ENCODE assay signal across 8 cellular contexts in genomic region chr6:130513770-130514169, GRCh38.
DNase-seq lines count a peak whose midpoint lies in the region; ATAC-seq and TF ChIP-seq lines count a peak whose summit lies in the region.

No MANE protein-coding gene starts in this region.

- H4K20me1 ChIP-seq in GM23338 (replicated peaks; ENCODE audit: insufficient read depth): no peaks in the 10 kb centered on the region

- no peaks in the 10 kb centered on the region for H3K9me3 Mint-ChIP-seq in GM23338
- H3K9me3 Mint-ChIP-seq in activated naive CD8-positive, alpha-beta T cell treated with anti-CD3 and anti-CD28 coated beads, Interleukin-2, amount 50 U/mL, for 24 hours: peaks cover 26% of the 10 kb centered on the region
- peaks cover 6% of the 10 kb centered on the region for H3K9me3 Mint-ChIP-seq in natural killer cell treated with Interleukin-12 subunit alpha and Interleukin-12 subunit beta and Interleukin-15 and Interleukin-18, amount 100 ng/mL, for 72 hours

- H3K4me1 ChIP-seq in GM23338 (ENCODE audit: insufficient read depth): no peaks in the 10 kb centered on the region

- TF ChIP-seq CTCF in GM23338 (conservative IDR thresholded peaks at IDR 0.05; ENCODE audit: low read depth in 2 of 2): no peak

- no peaks in the 10 kb centered on the region for H3K79me2 ChIP-seq in GM23338 (replicated peaks; ENCODE audit: insufficient read depth)

- H3K27me3 Mint-ChIP-seq in GM23338 (ENCODE audit: insufficient read depth, low read depth, poor library complexity): peaks cover 4% of the 10 kb centered on the region
- H3K27me3 Mint-ChIP-seq in activated naive CD8-positive, alpha-beta T cell treated with anti-CD3 and anti-CD28 coated beads, Interleukin-2, amount 50 U/mL, for 24 hours: no peaks in the 10 kb centered on the region
- no peaks in the 10 kb centered on the region for H3K27me3 Mint-ChIP-seq in natural killer cell treated with Interleukin-12 subunit alpha and Interleukin-12 subunit beta and Interleukin-15 and Interleukin-18, amount 100 ng/mL, for 72 hours

- H3K36me3 Mint-ChIP-seq in GM23338 (ENCODE audit: low read depth): no peaks in the 10 kb centered on the region
- peaks cover 18% of the 10 kb centered on the region for H3K36me3 Mint-ChIP-seq in activated naive CD8-positive, alpha-beta T cell treated with anti-CD3 and anti-CD28 coated beads, Interleukin-2, amount 50 U/mL, for 24 hours (ENCODE audit: low read depth)
- peaks cover 10% of the 10 kb centered on the region for H3K36me3 Mint-ChIP-seq in natural killer cell treated with Interleukin-12 subunit alpha and Interleukin-12 subunit beta and Interleukin-15 and Interleukin-18, amount 100 ng/mL, for 72 hours

- H3K4me3 Mint-ChIP-seq in GM23338: no peak overlapping the region
- H3K4me3 Mint-ChIP-seq in activated naive CD8-positive, alpha-beta T cell treated with anti-CD3 and anti-CD28 coated beads, Interleukin-2, amount 50 U/mL, for 24 hours: peak overlapping the region; percentile 41
- H3K4me3 Mint-ChIP-seq in natural killer cell treated with Interleukin-12 subunit alpha and Interleukin-12 subunit beta and Interleukin-15 and Interleukin-18, amount 100 ng/mL, for 72 hours: peak overlapping the region; percentile 50

- H3K4me1 Mint-ChIP-seq in GM23338: no peaks in the 10 kb centered on the region
- H3K4me1 Mint-ChIP-seq in activated naive CD8-positive, alpha-beta T cell treated with anti-CD3 and anti-CD28 coated beads, Interleukin-2, amount 50 U/mL, for 24 hours: peaks cover 72% of the 10 kb centered on the region
- H3K4me1 Mint-ChIP-seq in natural killer cell treated with Interleukin-12 subunit alpha and Interleukin-12 subunit beta and Interleukin-15 and Interleukin-18, amount 100 ng/mL, for 72 hours (ENCODE audit: low read depth in 2 of 2): peaks cover 41 to 58% of the 10 kb centered on the region in 2 donors

- H3F3A ChIP-seq in GM23338 (replicated peaks; ENCODE audit: low read depth): no peaks in the 10 kb centered on the region

- H3K4me2 ChIP-seq in GM23338: no peak overlapping the region

- no peaks in the 10 kb centered on the region for H3K9me2 ChIP-seq in GM23338 (ENCODE audit: insufficient read depth)

- intact Hi-C loops in posterior vena cava (cut with DNase I): no loop called here

- peak overlapping the region; percentile 35 for H2AFZ ChIP-seq in GM23338

- no peaks in the 10 kb centered on the region for H3K36me3 ChIP-seq in GM23338 (ENCODE audit: insufficient read depth)

- no peak for ATAC-seq in GM23338
- ATAC-seq in activated naive CD8-positive, alpha-beta T cell treated with anti-CD3 and anti-CD28 coated beads, Interleukin-2, amount 50 U/mL, for 24 hours: peak; percentile 82
- peak; percentile 90 to 94 for ATAC-seq in natural killer cell treated with Interleukin-12 subunit alpha and Interleukin-12 subunit beta and Interleukin-15 and Interleukin-18, amount 100 ng/mL, for 72 hours

- DNase-seq in GM03348 (ENCODE audit: low spot score) (peak; percentile 53), GM23338 (ENCODE audit: low spot score) (no peak), NAMALWA (ENCODE audit: low spot score) (peak; percentile 15), dedifferentiated amniotic fluid mesenchymal stem cell (ENCODE audit: extremely low spot score) (no peak), NOMO-1 treated with DMSO at 0.1 percent for 48 hours (lab: John Stamatoyannopoulos, UW; ENCODE audit: unreplicated experiment) (no peak), posterior vena cava (ENCODE audit: low spot score) (no peak)
- peak; percentile 29 for DNase-seq in activated naive CD8-positive, alpha-beta T cell treated with anti-CD3 and anti-CD28 coated beads, Interleukin-2, amount 50 U/mL, for 24 hours
- DNase-seq in natural killer cell treated with Interleukin-12 subunit alpha and Interleukin-12 subunit beta and Interleukin-15 and Interleukin-18, amount 100 ng/mL, for 72 hours (ENCODE audit: low spot score): peak; percentile 80

- no peak overlapping the region for H3K27ac Mint-ChIP-seq in GM23338
- peak overlapping the region; percentile 73 for H3K27ac Mint-ChIP-seq in activated naive CD8-positive, alpha-beta T cell treated with anti-CD3 and anti-CD28 coated beads, Interleukin-2, amount 50 U/mL, for 24 hours
- H3K27ac Mint-ChIP-seq in natural killer cell treated with Interleukin-12 subunit alpha and Interleukin-12 subunit beta and Interleukin-15 and Interleukin-18, amount 100 ng/mL, for 72 hours: peak overlapping the region; percentile 87 to 98

- no peaks in the 10 kb centered on the region for H3K27me3 ChIP-seq in GM23338 (ENCODE audit: insufficient read depth)

- H3K4me3 ChIP-seq in GM23338: no peak overlapping the region

- H3K27ac ChIP-seq in GM23338 (ENCODE audit: low read depth): no peak overlapping the region

TF ChIP-seq in GM23338, 12 proteins besides CTCF, POLR2A, EP300 and RAD21 (continues in another document):
- no peak for TF ChIP-seq POLR2AphosphoS5 (IDR thresholded peaks at IDR 0.05; ENCODE audit: low read depth)
- no peak for TF ChIP-seq ETS1 (IDR thresholded peaks at IDR 0.05)
- no peak for TF ChIP-seq JUNB (IDR thresholded peaks at IDR 0.05; ENCODE audit: unreplicated experiment)
- TF ChIP-seq CREB1 (CRISPR knock-in tag; IDR thresholded peaks at IDR 0.05; ENCODE audit: low read depth): no peak
- no peak for TF ChIP-seq ZNF114 (CRISPR knock-in tag; IDR thresholded peaks at IDR 0.05)
- TF ChIP-seq STAT1 (IDR thresholded peaks at IDR 0.05; ENCODE audit: unreplicated experiment): no peak
- no peak for TF ChIP-seq EZH2phosphoT487 (IDR thresholded peaks at IDR 0.05; ENCODE audit: unreplicated experiment)
- no peak for TF ChIP-seq EZH2 (IDR thresholded peaks at IDR 0.05; ENCODE audit: low read depth, unreplicated experiment)
- TF ChIP-seq NANOG (IDR thresholded peaks at IDR 0.05; ENCODE audit: borderline replicate concordance): no peak
- no peak for TF ChIP-seq ZNF462 (CRISPR knock-in tag; IDR thresholded peaks at IDR 0.05)

Comparison
In these comparisons a context has a peak if more than half of its experiments do, and no peak if none do; other contexts are left out.
1. DNase-seq: peak in GM03348 (single experiment), NAMALWA (single experiment), activated naive CD8-positive, alpha-beta T cell treated with anti-CD3 and anti-CD28 coated beads, Interleukin-2, amount 50 U/mL, for 24 hours (single experiment) and natural killer cell treated with Interleukin-12 subunit alpha and Interleukin-12 subunit beta and Interleukin-15 and Interleukin-18, amount 100 ng/mL, for 72 hours (single experiment); none in GM23338 (single experiment), dedifferentiated amniotic fluid mesenchymal stem cell (single experiment), NOMO-1 treated with DMSO at 0.1 percent for 48 hours (single experiment) and posterior vena cava (single experiment).